In the genomic region with DNA sequence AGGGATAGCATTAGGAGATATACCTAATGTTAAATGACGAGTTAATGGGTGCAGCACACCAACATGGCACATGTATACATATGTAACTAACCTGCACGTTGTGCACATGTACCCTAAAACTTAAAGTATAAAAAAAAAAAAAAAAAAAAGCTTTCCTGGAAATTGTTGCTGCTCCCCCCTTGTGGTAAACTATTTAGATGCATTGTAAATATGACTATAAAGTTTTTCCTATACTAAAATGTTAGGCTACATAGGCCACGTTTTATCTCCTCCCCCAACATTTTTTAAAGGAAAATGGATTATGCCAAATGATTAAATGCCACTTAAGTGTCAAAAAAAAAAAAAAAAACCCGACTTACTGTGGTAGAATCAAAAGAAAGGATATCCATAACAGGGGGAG, we compare ENCODE assay signal across 8 cellular contexts.
DNase-seq lines count a peak whose midpoint lies in the region; ATAC-seq, FAIRE-seq and TF ChIP-seq lines count a peak whose summit lies in the region.
"Not testable (repeated sequence)": the region's sequence is repeated elsewhere in the genome, so short reads cannot be mapped to it uniquely, and the experiment has no call there.

No MANE protein-coding gene starts in this region.

- H3K4me2 ChIP-seq in A549; DND-41 (ENCODE audit: insufficient read depth, low read length); Loucy (ENCODE audit: low read depth, low read length, poor library complexity, severe bottlenecking); hepatocyte; neural cell (ENCODE audit: low read length): not testable (repeated sequence)

- FAIRE-seq in A549 (lab: Jason Lieb, UNC) = not testable (repeated sequence)

- not testable (repeated sequence) for TF ChIP-seq EP300 in A549 (IDR thresholded peaks at IDR 0.05); neural cell (conservative IDR thresholded peaks at IDR 0.05; ENCODE audit: poor library complexity, severe bottlenecking)

- H3K9me3 ChIP-seq in A549; DND-41 (ENCODE audit: insufficient read depth, low read length, severe bottlenecking); Loucy (ENCODE audit: insufficient read depth, low read depth, low read length); RWPE2 (ENCODE audit: severe bottlenecking); hepatocyte (ENCODE audit: low read depth); neural cell (ENCODE audit: low read length): not testable (repeated sequence)

- H2AFZ ChIP-seq in DND-41 (ENCODE audit: low read depth, low read length); Loucy (ENCODE audit: low read length); hepatocyte; neural cell (ENCODE audit: low read depth, low read length): not testable (repeated sequence)

- H3K36me3 ChIP-seq in DND-41 (ENCODE audit: insufficient read depth, low read length) (peaks cover 33% of the 10 kb centered on the region), RWPE2 (ENCODE audit: low read depth) (peaks cover 20% of the 10 kb centered on the region; the same call in 1 of the 2 replicates)
- H3K36me3 ChIP-seq in Loucy (ENCODE audit: insufficient read depth, low read length); brain microvascular endothelial cell (replicated peaks); hepatocyte (replicated peaks; ENCODE audit: insufficient read depth, low read depth); neural cell (ENCODE audit: insufficient read depth, low read length): not testable (repeated sequence)

- CTCF ChIA-PET in A549 (lab: Yijun Ruan, JAX) = interaction anchor here (0.6 to 6.9 kb wide), 14 partner anchors 11 to 445 kb away, joined by 3 to 81 read pairs (median 3); partner anchors contain the start of gene GALNT4

- not testable (repeated sequence) for H3F3A ChIP-seq in Loucy (ENCODE audit: low read depth); neural cell (ENCODE audit: insufficient read depth, low read length, poor library complexity, severe bottlenecking)

- not testable (repeated sequence) for H3K79me2 ChIP-seq in DND-41 (ENCODE audit: insufficient read depth, low read length); Loucy (ENCODE audit: insufficient read depth, low read length); hepatocyte; neural cell (replicated peaks; ENCODE audit: insufficient read depth, low read length)

- DNase-seq in A549 (ENCODE audit: low read depth in 1 of 2, low spot score in 1 of 2); DND-41; RWPE2 (ENCODE audit: low spot score); brain microvascular endothelial cell; epithelial cell of proximal tubule (ENCODE audit: low read depth); hepatocyte (ENCODE audit: low spot score): not testable (repeated sequence)

- not testable (repeated sequence) for H3K4me1 ChIP-seq in A549; Loucy (ENCODE audit: insufficient read depth, low read length, poor library complexity, severe bottlenecking); hepatocyte (ENCODE audit: insufficient read depth)
- H3K4me1 ChIP-seq in DND-41 (ENCODE audit: insufficient read depth, low read length) (peaks cover 52% of the 10 kb centered on the region), RWPE2 (ENCODE audit: insufficient read depth, poor library complexity, severe bottlenecking) (peaks cover 17% of the 10 kb centered on the region)

- H3K27me3 ChIP-seq in DND-41 (ENCODE audit: insufficient read depth, low read length, poor library complexity); Loucy (ENCODE audit: insufficient read depth, low read length, poor library complexity, severe bottlenecking); RWPE2 (ENCODE audit: insufficient read depth, poor library complexity, severe bottlenecking); brain microvascular endothelial cell (replicated peaks); hepatocyte; neural cell (ENCODE audit: insufficient read depth, low read depth, low read length): not testable (repeated sequence)

- POLR2A ChIA-PET in A549 (lab: Yijun Ruan, JAX) = interaction anchor here (1.9 kb wide), 1 partner anchor 106 kb away, joined by 12 read pairs; the partner anchor contains the start of gene DUSP6

- not testable (repeated sequence) for H3K9me2 ChIP-seq in Loucy (replicated peaks; ENCODE audit: low read depth, low read length); hepatocyte (replicated peaks; ENCODE audit: insufficient read depth); neural cell (ENCODE audit: insufficient read depth, low read length)

- H3K27ac ChIP-seq in A549; DND-41 (ENCODE audit: low read length); brain microvascular endothelial cell; hepatocyte; neural cell (ENCODE audit: low read length): not testable (repeated sequence)
- H3K27ac ChIP-seq in RWPE2 (ENCODE audit: poor library complexity, severe bottlenecking) = peak overlapping the region; percentile 8

- not testable (repeated sequence) for H3K9ac ChIP-seq in DND-41 (ENCODE audit: low read depth, low read length); Loucy (ENCODE audit: low read depth, low read length, poor library complexity, severe bottlenecking); neural cell (ENCODE audit: low read length)

- ATAC-seq in A549; DND-41 (ENCODE audit: insufficient read depth, low read depth); RWPE2 (ENCODE audit: low read depth): not testable (repeated sequence)

- not testable (repeated sequence) for TF ChIP-seq POLR2A in A549 (IDR thresholded peaks at IDR 0.05; ENCODE audit: low read length)

- not testable (repeated sequence) for H4K20me1 ChIP-seq in DND-41 (ENCODE audit: insufficient read depth, low read length); Loucy (ENCODE audit: insufficient read depth, low read length, poor library complexity, severe bottlenecking); hepatocyte (ENCODE audit: insufficient read depth, poor library complexity, severe bottlenecking); neural cell (ENCODE audit: insufficient read depth)

- WGBS in A549 (ENCODE audit: missing lambda C conversion rate) = 42% methylated on average over 4 of the region's 4 CpGs
- 65% methylated on average over 4 of the region's 4 CpGs for WGBS in hepatocyte (ENCODE audit: low lambda C conversion rate, missing lambda C conversion rate)

- in situ Hi-C loops in brain microvascular endothelial cell (cut with HindIII; ENCODE audit: low pct_ligation_motif_present, low sequenced_read_pairs) = loop anchor here (25.0 kb wide), 1 partner anchor 97 kb away; the partner anchor contains the start of gene DUSP6

- H3K4me3 ChIP-seq in A549; DND-41 (ENCODE audit: low read depth in 1 of 2, low read length in 2 of 2); Loucy (ENCODE audit: low read length, poor library complexity, severe bottlenecking); RWPE2 (ENCODE audit: severe bottlenecking); brain microvascular endothelial cell (ENCODE audit: low read depth, low read length); epithelial cell of proximal tubule (ENCODE audit: low read depth, low read length); hepatocyte; neural cell (ENCODE audit: low read length): not testable (repeated sequence)

- not testable (repeated sequence) for TF ChIP-seq CTCF in A549 (IDR thresholded peaks at IDR 0.05); neural cell (IDR thresholded peaks at IDR 0.05; ENCODE audit: poor library complexity, severe bottlenecking)
- TF ChIP-seq CTCF in DND-41 (IDR thresholded peaks at IDR 0.05; ENCODE audit: borderline replicate concordance, extremely low read depth, low read length, poor library complexity, severe bottlenecking) = peak; percentile 26
- peak; percentile 37 for TF ChIP-seq CTCF in Loucy (conservative IDR thresholded peaks at IDR 0.05; ENCODE audit: low read length)
- TF ChIP-seq CTCF in RWPE2 (IDR thresholded peaks at IDR 0.05; ENCODE audit: poor library complexity, severe bottlenecking) = peak; percentile 71
- peak; percentile 9 for TF ChIP-seq CTCF in brain microvascular endothelial cell (IDR thresholded peaks at IDR 0.05; ENCODE audit: low read depth, low read length, missing control alignments)
- TF ChIP-seq CTCF in epithelial cell of proximal tubule (conservative IDR thresholded peaks at IDR 0.05; ENCODE audit: low read depth, low read length) = peak; percentile 35
- peak; percentile 20 for TF ChIP-seq CTCF in hepatocyte (IDR thresholded peaks at IDR 0.05; ENCODE audit: poor library complexity)

- TF ChIP-seq RAD21 in A549 (conservative IDR thresholded peaks at IDR 0.05 in 1 of 2, IDR thresholded peaks at IDR 0.05 in 1 of 2) = peak in 1 of 2 experiments; percentile 22; a peak in 1 of 5 replicates
- TF ChIP-seq RAD21 in neural cell (conservative IDR thresholded peaks at IDR 0.05) = not testable (repeated sequence)

TF ChIP-seq in A549, 52 proteins besides CTCF, POLR2A, EP300 and RAD21:
- peak; percentile 36; the same call in 1 of the 3 replicates for TF ChIP-seq SMC3 (IDR thresholded peaks at IDR 0.05)

TF ChIP-seq in neural cell, 6 proteins besides CTCF, POLR2A, EP300 and RAD21:
- TF ChIP-seq SMC3 (conservative IDR thresholded peaks at IDR 0.05; ENCODE audit: poor library complexity) = peak; percentile 19
